ENCODE assay signal across 11 cellular contexts in the genomic region with DNA sequence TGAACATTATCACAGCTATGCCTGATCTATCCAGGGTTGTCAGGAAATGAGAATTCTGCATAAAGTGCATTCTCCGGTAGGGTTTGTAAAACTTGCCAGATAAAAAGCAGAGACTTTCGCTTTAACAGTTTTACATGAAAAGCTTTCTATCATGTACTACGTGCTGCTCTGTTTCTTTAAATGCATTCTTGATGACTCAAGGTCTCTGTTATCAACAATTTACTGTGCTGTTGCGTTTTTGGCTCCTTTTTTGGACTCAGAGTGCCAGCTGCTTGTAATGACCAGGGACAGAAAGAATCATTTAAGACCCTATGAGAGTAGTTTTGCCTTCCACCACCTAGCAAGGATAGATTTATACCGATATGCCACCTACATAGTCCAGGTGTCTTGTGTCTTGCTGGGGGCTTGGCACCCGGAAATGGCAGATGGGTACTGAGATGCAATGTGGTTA.
DNase-seq lines count a peak whose midpoint lies in the region; ATAC-seq and TF ChIP-seq lines count a peak whose summit lies in the region.
"Had no signal": no experiment of that assay in that cellular context is flagged by ENCODE, and none has a peak within 500 bp of the region (broad histone marks: within the 10 kb centered on the region; RNA-seq: fewer than 3 reads in every experiment).

No MANE protein-coding gene starts in this region.

- DNase-seq in activated naive CD4-positive, alpha-beta T cell treated with anti-CD3 and anti-CD28 coated beads for 36 hours, result peak; percentile 11
- DNase-seq in activated naive CD4-positive, alpha-beta T cell (lab: John Stamatoyannopoulos, UW), result no peak
- DNase-seq in T-cell (no peak), fibroblast of villous mesenchyme (ENCODE audit: low read depth) (peak; percentile 78), germinal center (ENCODE audit: low spot score) (no peak), neural progenitor cell (ENCODE audit: low spot score) (no peak)
- DNase-seq: H7, NCI-H2081 had no signal

- no peaks in the 10 kb centered on the region for H3K27me3 Mint-ChIP-seq in activated naive CD4-positive, alpha-beta T cell treated with anti-CD3 and anti-CD28 coated beads for 36 hours (ENCODE audit: low read depth)
- H3K27me3 Mint-ChIP-seq in T-cell (no peaks in the 10 kb centered on the region), neural progenitor cell (ENCODE audit: insufficient read depth, low read depth) (no peaks in the 10 kb centered on the region)

- H3K4me2 ChIP-seq in neural progenitor cell, result no peak overlapping the region

- peak overlapping the region; percentile 32 for H3K4me3 ChIP-seq in fibroblast of villous mesenchyme (ENCODE audit: low read depth, low read length)
- H3K4me3 ChIP-seq in stomach smooth muscle (ENCODE audit: low read length in 2 of 2), result peak overlapping the region; percentile 33 to 47
- no peak overlapping the region for H3K4me3 ChIP-seq in neural progenitor cell
- H3K4me3 ChIP-seq: gastroesophageal sphincter had no signal

- POLR2A ChIA-PET in T-cell (lab: Charles Lee), result interaction anchor here in 1 of 2 donors (0.6 to 1.0 kb wide), 2 partner anchors 9 to 52 kb away, joined by 3 read pairs; no protein-coding TSS in a partner anchor

- CTCF ChIA-PET in activated naive CD4-positive, alpha-beta T cell treated with anti-CD3 and anti-CD28 coated beads for 36 hours (lab: Charles Lee), result no interaction called here
- CTCF ChIA-PET in T-cell (lab: Charles Lee), result interaction anchor here (0.6 to 1.2 kb wide), 5 partner anchors 11 to 453 kb away, joined by 3 read pairs; no protein-coding TSS in a partner anchor

- no peaks in the 10 kb centered on the region for H3K36me3 Mint-ChIP-seq in activated naive CD4-positive, alpha-beta T cell treated with anti-CD3 and anti-CD28 coated beads for 36 hours (ENCODE audit: low read depth)
- H3K36me3 Mint-ChIP-seq in T-cell, result no peaks in the 10 kb centered on the region
- H3K36me3 Mint-ChIP-seq in neural progenitor cell, result no peaks in the 10 kb centered on the region

- TF ChIP-seq CTCF in fibroblast of villous mesenchyme (IDR thresholded peaks at IDR 0.05; ENCODE audit: insufficient read depth, low read depth, low read length) (no peak), neural progenitor cell (IDR thresholded peaks at IDR 0.05) (no peak)

- no peaks in the 10 kb centered on the region for H3K9me3 ChIP-seq in stomach smooth muscle (ENCODE audit: control insufficient read depth in 2 of 2, low read length in 2 of 2)
- H3K9me3 ChIP-seq in neural progenitor cell (ENCODE audit: low read depth), result no peaks in the 10 kb centered on the region
- H3K9me3 ChIP-seq: gastroesophageal sphincter had no signal

- H3K27me3 ChIP-seq in stomach smooth muscle (ENCODE audit: control insufficient read depth in 1 of 2, insufficient read depth in 2 of 2, low read length in 2 of 2) (no peaks in the 10 kb centered on the region), neural progenitor cell (no peaks in the 10 kb centered on the region)
- H3K27me3 ChIP-seq: gastroesophageal sphincter had no signal

- H3K27ac ChIP-seq in stomach smooth muscle (ENCODE audit: low read length), result no peak overlapping the region
- no peak overlapping the region for H3K27ac ChIP-seq in neural progenitor cell
- H3K27ac ChIP-seq: gastroesophageal sphincter had no signal

- ATAC-seq in T-cell (replicated peaks in 1 of 4) (peak in 2 of 4 experiments; percentile 42 to 65), GM18870 (IDR thresholded peaks at IDR 0.05; ENCODE audit: unreplicated experiment) (no peak)
- ATAC-seq: gastroesophageal sphincter had no signal

- no peaks in the 10 kb centered on the region for H3F3A ChIP-seq in neural progenitor cell (ENCODE audit: low read depth)

- H2AFZ ChIP-seq in neural progenitor cell (replicated peaks), result no peak overlapping the region

- H3K36me3 ChIP-seq in stomach smooth muscle (ENCODE audit: control insufficient read depth in 2 of 2, insufficient read depth in 2 of 2, low read length in 2 of 2), result no peaks in the 10 kb centered on the region
- no peaks in the 10 kb centered on the region for H3K36me3 ChIP-seq in neural progenitor cell
- H3K36me3 ChIP-seq: gastroesophageal sphincter had no signal

- H3K4me3 Mint-ChIP-seq in activated naive CD4-positive, alpha-beta T cell treated with anti-CD3 and anti-CD28 coated beads for 36 hours, result peak overlapping the region; percentile 56
- H3K4me3 Mint-ChIP-seq in T-cell, result peak overlapping the region; percentile 29 to 59 (median 41)
- H3K4me3 Mint-ChIP-seq in neural progenitor cell, result no peak overlapping the region

- no peaks in the 10 kb centered on the region for H3K79me2 ChIP-seq in neural progenitor cell (ENCODE audit: low read depth)

- no peak overlapping the region for H3K27ac Mint-ChIP-seq in activated naive CD4-positive, alpha-beta T cell treated with anti-CD3 and anti-CD28 coated beads for 36 hours
- H3K27ac Mint-ChIP-seq in T-cell (peak overlapping the region; percentile 54 to 89), neural progenitor cell (no peak overlapping the region)

- H3K4me1 Mint-ChIP-seq in activated naive CD4-positive, alpha-beta T cell treated with anti-CD3 and anti-CD28 coated beads for 36 hours (ENCODE audit: low read depth), result peaks cover 46% of the 10 kb centered on the region
- H3K4me1 Mint-ChIP-seq in T-cell, result peaks cover 43 to 53% (median 45%) of the 10 kb centered on the region in 3 donors
- H3K4me1 Mint-ChIP-seq in neural progenitor cell, result peaks cover 8% of the 10 kb centered on the region

- no peaks in the 10 kb centered on the region for H4K20me1 ChIP-seq in neural progenitor cell (ENCODE audit: low read depth)

- H3K9ac ChIP-seq in stomach smooth muscle (ENCODE audit: low read length in 2 of 2) (peak overlapping the region in 1 of 2 donors; percentile 0), neural progenitor cell (no peak overlapping the region)

- no peaks in the 10 kb centered on the region for H3K9me3 Mint-ChIP-seq in activated naive CD4-positive, alpha-beta T cell treated with anti-CD3 and anti-CD28 coated beads for 36 hours
- H3K9me3 Mint-ChIP-seq in T-cell (no peaks in the 10 kb centered on the region), neural progenitor cell (no peaks in the 10 kb centered on the region)

- intact Hi-C loops in activated naive CD4-positive, alpha-beta T cell treated with anti-CD3 and anti-CD28 coated beads for 36 hours (cut with micrococcal nuclease), result loop anchor here (1.0 to 10.0 kb wide), 2 partner anchors 12 to 630 kb away; no protein-coding TSS in a partner anchor

- H3K4me1 ChIP-seq in stomach smooth muscle (ENCODE audit: control insufficient read depth, insufficient read depth, low read length) (no peaks in the 10 kb centered on the region), neural progenitor cell (no peaks in the 10 kb centered on the region)

Comparison
In these comparisons a context has a peak if more than half of its experiments do, and no peak if none do; other contexts are left out.
1. DNase-seq: peak in activated naive CD4-positive, alpha-beta T cell treated with anti-CD3 and anti-CD28 coated beads for 36 hours (single experiment) and fibroblast of villous mesenchyme (single experiment); none in activated naive CD4-positive, alpha-beta T cell (0 of 4), T-cell (0 of 34), germinal center (single experiment) and neural progenitor cell (single experiment).
2. H3K27ac Mint-ChIP-seq: peak in T-cell (2 of 2); none in activated naive CD4-positive, alpha-beta T cell treated with anti-CD3 and anti-CD28 coated beads for 36 hours (single experiment) and neural progenitor cell (single experiment).